Comparison of ENCODE assay signal across 17 cellular contexts in genomic region chr9:135775911-135776310, GRCh38.
A peak's percentile ranks its signal among the peaks of the same experiment; 100 is the strongest.
DNase-seq lines count a peak whose midpoint lies in the region.
"Had no signal": no experiment of that assay in that cellular context is flagged by ENCODE, and none has a peak within 500 bp of the region (broad histone marks: within the 10 kb centered on the region; RNA-seq: fewer than 3 reads in every experiment).

No MANE protein-coding gene starts in this region.

- DNase-seq in NCI-H748 (lab: John Stamatoyannopoulos, UW; ENCODE audit: unreplicated experiment) (peak; percentile 5), NCI-H748 treated with DMSO at 0.1 percent for 48 hours (lab: John Stamatoyannopoulos, UW) (no peak), H7 (peak; percentile 61), NCI-H2227 (lab: John Stamatoyannopoulos, UW; ENCODE audit: unreplicated experiment) (peak; percentile 2), NCI-H69 (lab: John Stamatoyannopoulos, UW) (peak; percentile 61), NCI-H146 (lab: John Stamatoyannopoulos, UW) (no peak), ureter (ENCODE audit: low spot score) (no peak)
- no peak for DNase-seq in stimulated activated CD4-positive, alpha-beta T cell treated with anti-CD3 and anti-CD28 coated beads, Interleukin-2, amount 100 ng/mL, for 24 hours
- DNase-seq: AML-193; Caco-2; Calu3; CD4-positive, alpha-beta T cell; CD8-positive, alpha-beta T cell; DMS79 treated with DMSO at 0.1 percent for 48 hours; GF-D8 had no signal

- no peak overlapping the region for H3K4me3 ChIP-seq in H7 (ENCODE audit: insufficient read depth, low read depth, low read length)
- H3K4me3 ChIP-seq: A549; BLaER1 treated with 17β-estradiol and CSF1 and Interleukin-3, amounts not matched to agents 10 nM and 100 nM had no signal

- H3K27me3 ChIP-seq in H7 (ENCODE audit: control insufficient read depth, insufficient read depth, low read length): no peaks in the 10 kb centered on the region
- H3K27me3 ChIP-seq: BLaER1 treated with 17β-estradiol and CSF1 and Interleukin-3, amounts not matched to agents 10 nM and 100 nM had no signal

- H3K36me3 ChIP-seq in H7 (replicated peaks; ENCODE audit: control insufficient read depth, insufficient read depth, low read length): no peaks in the 10 kb centered on the region
- H3K36me3 ChIP-seq: BLaER1 treated with 17β-estradiol and CSF1 and Interleukin-3, amounts not matched to agents 10 nM and 100 nM had no signal

Comparison
In these comparisons a context has a peak if more than half of its experiments do, and no peak if none do; other contexts are left out.
1. DNase-seq: peak in NCI-H748 (single experiment), H7 (single experiment), NCI-H2227 (single experiment) and NCI-H69 (single experiment); none in NCI-H748 treated with DMSO at 0.1 percent for 48 hours (single experiment), NCI-H146 (single experiment), ureter (single experiment) and stimulated activated CD4-positive, alpha-beta T cell treated with anti-CD3 and anti-CD28 coated beads, Interleukin-2, amount 100 ng/mL, for 24 hours (0 of 2).